20 cellular contexts compared by ENCODE assay signal in the genomic region with DNA sequence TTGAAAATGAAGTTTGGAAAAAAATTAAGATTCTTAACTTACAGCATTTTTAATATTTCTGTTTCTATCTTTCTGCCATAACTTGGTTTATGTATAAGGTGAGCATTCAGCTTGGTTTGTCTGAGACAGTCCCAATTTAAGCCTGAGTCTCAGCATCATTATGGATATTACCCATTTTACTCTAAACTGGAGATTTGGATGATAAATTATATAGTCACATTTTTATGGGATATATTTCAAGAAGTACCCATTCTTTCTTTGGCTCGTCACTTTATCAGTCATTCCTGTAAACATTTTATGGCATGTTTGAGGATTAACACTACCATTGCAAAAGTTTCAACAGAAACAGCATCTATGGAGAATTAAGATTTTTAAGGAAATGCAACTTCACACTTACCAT.
DNase-seq lines count a peak whose midpoint lies in the region; ATAC-seq, FAIRE-seq and TF ChIP-seq lines count a peak whose summit lies in the region.
"Had no signal": no experiment of that assay in that cellular context is flagged by ENCODE, and none has a peak within 500 bp of the region (broad histone marks: within the 10 kb centered on the region; RNA-seq: fewer than 3 reads in every experiment).

No MANE protein-coding gene starts in this region.

- H3K4me3 ChIP-seq in Karpas-422 (ENCODE audit: low read length) (no peak overlapping the region), Panc1 (ENCODE audit: low read depth in 2 of 2, low read length in 2 of 2) (no peak overlapping the region)
- H3K4me3 ChIP-seq: A549; BLaER1 treated with 17β-estradiol and CSF1 and Interleukin-3, amounts not matched to agents 10 nM and 100 nM had no signal

- in situ Hi-C loops in Panc1 (cut with HindIII; ENCODE audit: low pct_unique_long_range_greater_than_20kb, low sequenced_read_pairs): no loop called here

- intact Hi-C loops in Panc1 (cut with micrococcal nuclease; ENCODE audit: unreplicated experiment): no loop called here

- H3K9ac ChIP-seq in Karpas-422 (ENCODE audit: low read length): no peak overlapping the region
- H3K9ac ChIP-seq: BLaER1 treated with 17β-estradiol and CSF1 and Interleukin-3, amounts not matched to agents 10 nM and 100 nM had no signal

- peak overlapping the region; percentile 81 for H2AFZ ChIP-seq in Karpas-422 (ENCODE audit: low read length)

- FAIRE-seq in H54 (lab: Jason Lieb, UNC): peak; percentile 43
- FAIRE-seq: A549, D721Med, GM12891, GM19239 had no signal

- no peaks in the 10 kb centered on the region for H3K27me3 ChIP-seq in Karpas-422 (ENCODE audit: low read length)
- H3K27me3 ChIP-seq in Panc1 (ENCODE audit: control insufficient read depth, insufficient read depth, low read length): no peaks in the 10 kb centered on the region
- H3K27me3 ChIP-seq: BLaER1 treated with 17β-estradiol and CSF1 and Interleukin-3, amounts not matched to agents 10 nM and 100 nM had no signal

- DNase-seq in H54 (ENCODE audit: insufficient read length, low spot score) (no peak), Karpas-422 (no peak), Panc1 (ENCODE audit: low read depth, low spot score) (no peak), NCI-H1105 (lab: John Stamatoyannopoulos, UW) (no peak), HCEC 1CT (no peak)
- no peak for DNase-seq in activated naive CD4-positive, alpha-beta T cell treated with anti-CD3 and anti-CD28 coated beads, Interleukin-2, amount 50 U/mL, for 16 hours
- DNase-seq: AML-193; Caco-2; Calu3; CD4-positive, alpha-beta T cell; CD8-positive, alpha-beta T cell; DMS79 treated with DMSO at 0.1 percent for 48 hours; GF-D8 had no signal

- no peaks in the 10 kb centered on the region for H3K79me2 ChIP-seq in Karpas-422 (ENCODE audit: low read length)

- H3K9me3 ChIP-seq in Karpas-422 (ENCODE audit: low read length) (peaks cover 3% of the 10 kb centered on the region; the same call in 1 of the 2 replicates), Panc1 (ENCODE audit: control insufficient read depth, insufficient read depth, low read depth, low read length) (no peaks in the 10 kb centered on the region)
- H3K9me3 ChIP-seq: A549; BLaER1 treated with 17β-estradiol and CSF1 and Interleukin-3, amounts not matched to agents 10 nM and 100 nM; Caco-2 had no signal

- no peak for TF ChIP-seq POLR2A in H54 (IDR thresholded peaks at IDR 0.05; ENCODE audit: low read depth, low read length)

- no peaks in the 10 kb centered on the region for H3K9me2 ChIP-seq in Karpas-422 (replicated peaks; ENCODE audit: insufficient read depth, low read length)

- BruUV-seq in Panc1 (replicated peaks; lab: Mats Ljungman, UMichigan): no TSS peak

- no peak for TF ChIP-seq CTCF in Panc1 (IDR thresholded peaks at IDR 0.05)

- no peaks in the 10 kb centered on the region for H3K4me1 ChIP-seq in Karpas-422 (ENCODE audit: low read length)
- H3K4me1 ChIP-seq in Panc1 (ENCODE audit: control insufficient read depth, insufficient read depth, low read length): no peaks in the 10 kb centered on the region; the same call in 1 of the 2 replicates
- H3K4me1 ChIP-seq: A549; BLaER1 treated with 17β-estradiol and CSF1 and Interleukin-3, amounts not matched to agents 10 nM and 100 nM; Caco-2 had no signal

- POLR2A ChIA-PET in Panc1 (lab: Charles Lee): interaction anchor here (0.7 kb wide), 1 partner anchor 985 kb away, joined by 3 read pairs; no protein-coding TSS in a partner anchor

- H3K4me2 ChIP-seq in Karpas-422 (ENCODE audit: low read depth, low read length, poor library complexity, severe bottlenecking): no peak overlapping the region
- H3K4me2 ChIP-seq: A549; BLaER1 treated with 17β-estradiol and CSF1 and Interleukin-3, amounts not matched to agents 10 nM and 100 nM had no signal

- no peaks in the 10 kb centered on the region for H4K20me1 ChIP-seq in Karpas-422 (ENCODE audit: insufficient read depth, low read depth, low read length)
- H4K20me1 ChIP-seq: BLaER1 treated with 17β-estradiol and CSF1 and Interleukin-3, amounts not matched to agents 10 nM and 100 nM had no signal

- CTCF ChIA-PET in Panc1 (lab: Charles Lee): no interaction called here

- no peak for ATAC-seq in Panc1
- ATAC-seq: A549; CD8-positive, alpha-beta T cell had no signal

- H3K36me3 ChIP-seq in Karpas-422 (ENCODE audit: insufficient read depth, low read length): no peaks in the 10 kb centered on the region
- H3K36me3 ChIP-seq in Panc1 (ENCODE audit: control insufficient read depth, insufficient read depth, low read length): no peaks in the 10 kb centered on the region
- H3K36me3 ChIP-seq: BLaER1 treated with 17β-estradiol and CSF1 and Interleukin-3, amounts not matched to agents 10 nM and 100 nM had no signal

- H3K27ac ChIP-seq in Karpas-422 (ENCODE audit: low read length): no peak overlapping the region
- peak overlapping the region; percentile 84 for H3K27ac ChIP-seq in Panc1 (ENCODE audit: low read length)
- H3K27ac ChIP-seq: 22Rv1; A549; BLaER1 treated with 17β-estradiol and CSF1 and Interleukin-3, amounts not matched to agents 10 nM and 100 nM; C4-2B had no signal
